In genomic region chr22:45240137-45240809, GRCh38 we compare ENCODE assay signal across 8 cellular contexts. TPM values are rescaled to one million over a fixed set of nuclear protein-coding genes. Genes with fewer than 3 reads are reported as not detected.
DNase-seq lines count a peak whose midpoint lies in the region; FAIRE-seq and TF ChIP-seq lines count a peak whose summit lies in the region.

No MANE protein-coding gene starts in this region.

- H3K4me1 ChIP-seq in OCI-LY3 (ENCODE audit: low read length) (peaks cover 26% of the 10 kb centered on the region), astrocyte (ENCODE audit: insufficient read depth, low read length) (peaks cover 10% of the 10 kb centered on the region)

- H4K20me1 ChIP-seq in OCI-LY3 (ENCODE audit: insufficient read depth, low read length) (peaks cover 15% of the 10 kb centered on the region; the same call in 1 of the 2 replicates), astrocyte (ENCODE audit: insufficient read depth, low read length) (peaks cover 46% of the 10 kb centered on the region)

- peaks cover 6% of the 10 kb centered on the region for H3K36me3 Mint-ChIP-seq in astrocyte (ENCODE audit: low read depth, unreplicated experiment)

- H3K27ac Mint-ChIP-seq in astrocyte (ENCODE audit: unreplicated experiment): peak overlapping the region; percentile 80

- H3K27me3 Mint-ChIP-seq in astrocyte (ENCODE audit: low read depth, unreplicated experiment): no peaks in the 10 kb centered on the region

- H2AFZ ChIP-seq in OCI-LY3 (ENCODE audit: low read depth, low read length) (no peak overlapping the region), astrocyte (ENCODE audit: low read depth, low read length) (peak overlapping the region; percentile 60)

- peak overlapping the region; percentile 96 for H3K4me2 ChIP-seq in OCI-LY3 (ENCODE audit: low read length)
- peak overlapping the region; percentile 99 for H3K4me2 ChIP-seq in astrocyte (ENCODE audit: low read length)

- H3K27me3 ChIP-seq in OCI-LY3 (ENCODE audit: low read depth, low read length) (0 out of 2 replicates have a peak, but pooled peaks cover 3% of the 10 kb centered on the region), astrocyte (ENCODE audit: insufficient read depth, low read length) (no peaks in the 10 kb centered on the region)

- H3K36me3 ChIP-seq in OCI-LY3 (replicated peaks; ENCODE audit: low read depth, low read length) (no peaks in the 10 kb centered on the region), astrocyte (ENCODE audit: insufficient read depth, low read length) (no peaks in the 10 kb centered on the region)

- H3K79me2 ChIP-seq in OCI-LY3 (ENCODE audit: low read length): no peaks in the 10 kb centered on the region
- peaks cover 20% of the 10 kb centered on the region for H3K79me2 ChIP-seq in astrocyte (ENCODE audit: insufficient read depth, low read length)

- no peak overlapping the region for H3K27ac ChIP-seq in OCI-LY3 (ENCODE audit: low read length)
- H3K27ac ChIP-seq in astrocyte (ENCODE audit: low read depth, low read length): peak overlapping the region; percentile 33

- FAIRE-seq in astrocyte (lab: Jason Lieb, UNC): no peak

- H3K9ac ChIP-seq in OCI-LY3 (ENCODE audit: low read length) (peak overlapping the region; percentile 63), astrocyte (ENCODE audit: low read length) (peak overlapping the region; percentile 81)

- TF ChIP-seq CTCF in OCI-LY3 (IDR thresholded peaks at IDR 0.05; ENCODE audit: low read depth, low read length) (no peak), astrocyte (IDR thresholded peaks at IDR 0.05; ENCODE audit: insufficient read depth, low read depth, low read length) (no peak)

- H3K4me3 Mint-ChIP-seq in astrocyte (ENCODE audit: unreplicated experiment): peak overlapping the region; percentile 96

- H3K4me3 ChIP-seq in OCI-LY3 (ENCODE audit: low read length) (peak overlapping the region; percentile 82), astrocyte (ENCODE audit: insufficient read depth, low read depth, low read length) (peak overlapping the region; percentile 71)

- H3K9me3 Mint-ChIP-seq in astrocyte (ENCODE audit: unreplicated experiment): no peaks in the 10 kb centered on the region

- H3K9me3 ChIP-seq in OCI-LY3 (ENCODE audit: insufficient read depth, low read length): no peaks in the 10 kb centered on the region
- H3K9me3 ChIP-seq in astrocyte (ENCODE audit: insufficient read depth, low read depth, low read length): no peaks in the 10 kb centered on the region

- DNase-seq in DMS 273 (lab: John Stamatoyannopoulos, UW; ENCODE audit: unreplicated experiment): peak; percentile 65
- no peak for DNase-seq in DMS 273 treated with DMSO at 0.1 percent for 48 hours (lab: John Stamatoyannopoulos, UW)
- no peak for DNase-seq in astrocyte (ENCODE audit: low read depth)
- DNase-seq in iPS-NIHi7 (ENCODE audit: extremely low spot score): peak; percentile 41
- peak; percentile 17 to 36 for DNase-seq in stimulated activated CD4-positive, alpha-beta T cell treated with anti-CD3 and anti-CD28 coated beads, Interleukin-1b, Interleukin-23, amount 100 ng/mL, for 4 hours (ENCODE audit: low read depth in 2 of 2)
- DNase-seq in COLO829 (ENCODE audit: low spot score): no peak
- no peak for DNase-seq in DMS79 treated with DMSO at 0.1 percent for 48 hours (lab: John Stamatoyannopoulos, UW)

- H3K4me1 Mint-ChIP-seq in astrocyte (ENCODE audit: low read depth, unreplicated experiment): peaks cover 14% of the 10 kb centered on the region

RNA-seq across cellular contexts. Expression of gene KIAA0930, which starts 0.4 kb away (rescaled TPM):
- 107 and 117 TPM in 2 replicates for total RNA-seq in astrocyte

RNA-seq across cellular contexts. Expression of gene UPK3A, which starts 44.5 kb away (rescaled TPM):
- total RNA-seq in astrocyte: not detected in 2 replicates

Comparison
In these comparisons a context has a peak if more than half of its experiments do, and no peak if none do; other contexts are left out.
1. DNase-seq: peak in DMS 273 (single experiment), iPS-NIHi7 (single experiment) and stimulated activated CD4-positive, alpha-beta T cell treated with anti-CD3 and anti-CD28 coated beads, Interleukin-1b, Interleukin-23, amount 100 ng/mL, for 4 hours (2 of 2); none in DMS 273 treated with DMSO at 0.1 percent for 48 hours (single experiment), astrocyte (single experiment), COLO829 (single experiment) and DMS79 treated with DMSO at 0.1 percent for 48 hours (single experiment).